In genomic region chr16:50747206-50747956, GRCh38 we compare ENCODE assay signal across 8 cellular contexts. TPM values are rescaled to one million over a fixed set of nuclear protein-coding genes. Genes with fewer than 3 reads are reported as not detected.
DNase-seq lines count a peak whose midpoint lies in the region; ATAC-seq and TF ChIP-seq lines count a peak whose summit lies in the region.

No MANE protein-coding gene starts in this region.

- intact Hi-C loops in activated T-helper 1 cell treated with anti-CD3 and anti-CD28 coated beads, Interleukin-12 subunit alpha, Interleukin-12 subunit beta, Interleukin-2, Interleukin-4 antibody, amounts not matched to agents 30 ng/mL and 10 ng/mL and 1 ng/mL, durations not matched to agents 14 hours and 24 hours and 36 hours (cut with micrococcal nuclease) = loop anchor here (1.0 to 2.0 kb wide), 11 partner anchors 33 to 533 kb away; partner anchors contain the start of genes BRD7, NKD1 and SNX20

- no peaks in the 10 kb centered on the region for H3K27me3 ChIP-seq in GM06990 (replicated peaks; ENCODE audit: control insufficient read depth, insufficient read depth, low read length)

- no peaks in the 10 kb centered on the region for H3K27me3 Mint-ChIP-seq in activated T-helper 1 cell treated with anti-CD3 and anti-CD28 coated beads, Interleukin-12 subunit alpha, Interleukin-12 subunit beta, Interleukin-2, Interleukin-4 antibody, amounts not matched to agents 30 ng/mL and 10 ng/mL and 1 ng/mL, durations not matched to agents 14 hours and 24 hours and 36 hours (ENCODE audit: insufficient read depth)
- H3K27me3 Mint-ChIP-seq in glutamatergic neuron (ENCODE audit: unreplicated experiment) = peaks cover 1% of the 10 kb centered on the region

- ATAC-seq in GM21381 (IDR thresholded peaks at IDR 0.05; ENCODE audit: unreplicated experiment) = peak; percentile 56
- ATAC-seq in GM19023 (IDR thresholded peaks at IDR 0.05; ENCODE audit: unreplicated experiment) = no peak

- H3K4me3 ChIP-seq in GM06990 (replicated peaks; ENCODE audit: low read depth, low read length) = no peak overlapping the region; the same call in 1 of the 2 replicates

- H3K4me3 Mint-ChIP-seq in activated T-helper 1 cell treated with anti-CD3 and anti-CD28 coated beads, Interleukin-12 subunit alpha, Interleukin-12 subunit beta, Interleukin-2, Interleukin-4 antibody, amounts not matched to agents 30 ng/mL and 10 ng/mL and 1 ng/mL, durations not matched to agents 14 hours and 24 hours and 36 hours = peak overlapping the region; percentile 85
- no peak overlapping the region for H3K4me3 Mint-ChIP-seq in glutamatergic neuron (ENCODE audit: unreplicated experiment)

- peaks cover 6% of the 10 kb centered on the region for H3K36me3 ChIP-seq in GM06990 (ENCODE audit: control insufficient read depth, insufficient read depth, low read length)

- H3K36me3 Mint-ChIP-seq in activated T-helper 1 cell treated with anti-CD3 and anti-CD28 coated beads, Interleukin-12 subunit alpha, Interleukin-12 subunit beta, Interleukin-2, Interleukin-4 antibody, amounts not matched to agents 30 ng/mL and 10 ng/mL and 1 ng/mL, durations not matched to agents 14 hours and 24 hours and 36 hours (ENCODE audit: low read depth) = peaks cover 43% of the 10 kb centered on the region
- no peaks in the 10 kb centered on the region for H3K36me3 Mint-ChIP-seq in glutamatergic neuron (ENCODE audit: unreplicated experiment)

- no peaks in the 10 kb centered on the region for H3K9me3 Mint-ChIP-seq in activated T-helper 1 cell treated with anti-CD3 and anti-CD28 coated beads, Interleukin-12 subunit alpha, Interleukin-12 subunit beta, Interleukin-2, Interleukin-4 antibody, amounts not matched to agents 30 ng/mL and 10 ng/mL and 1 ng/mL, durations not matched to agents 14 hours and 24 hours and 36 hours
- peaks cover 1% of the 10 kb centered on the region for H3K9me3 Mint-ChIP-seq in glutamatergic neuron (ENCODE audit: unreplicated experiment)

- peak overlapping the region; percentile 92 for H3K27ac Mint-ChIP-seq in activated T-helper 1 cell treated with anti-CD3 and anti-CD28 coated beads, Interleukin-12 subunit alpha, Interleukin-12 subunit beta, Interleukin-2, Interleukin-4 antibody, amounts not matched to agents 30 ng/mL and 10 ng/mL and 1 ng/mL, durations not matched to agents 14 hours and 24 hours and 36 hours
- H3K27ac Mint-ChIP-seq in glutamatergic neuron (ENCODE audit: unreplicated experiment) = no peak overlapping the region

- H3K4me1 Mint-ChIP-seq in activated T-helper 1 cell treated with anti-CD3 and anti-CD28 coated beads, Interleukin-12 subunit alpha, Interleukin-12 subunit beta, Interleukin-2, Interleukin-4 antibody, amounts not matched to agents 30 ng/mL and 10 ng/mL and 1 ng/mL, durations not matched to agents 14 hours and 24 hours and 36 hours (ENCODE audit: low read depth) = peaks cover 74% of the 10 kb centered on the region
- H3K4me1 Mint-ChIP-seq in glutamatergic neuron (ENCODE audit: low read depth, unreplicated experiment) = peaks cover 2% of the 10 kb centered on the region

- TF ChIP-seq CTCF in GM06990 (IDR thresholded peaks at IDR 0.05; ENCODE audit: insufficient read depth, low read length, poor library complexity, severe bottlenecking) = peak; percentile 41
- TF ChIP-seq CTCF in glutamatergic neuron (IDR thresholded peaks at IDR 0.05; ENCODE audit: partially characterized antibody, unreplicated experiment) = no peak

- DNase-seq in GM06990 (ENCODE audit: extremely low read depth, insufficient read length) (peak; percentile 36), M059J (ENCODE audit: low read depth) (peak; percentile 28), kidney tubule cell (ENCODE audit: low spot score) (peak; percentile 12), glutamatergic neuron (no peak)
- DNase-seq in activated T-helper 1 cell treated with anti-CD3 and anti-CD28 coated beads, Interleukin-12 subunit alpha, Interleukin-12 subunit beta, Interleukin-2, Interleukin-4 antibody, amounts not matched to agents 30 ng/mL and 10 ng/mL and 1 ng/mL, durations not matched to agents 14 hours and 24 hours and 36 hours (ENCODE audit: low spot score) = peak; percentile 40
- DNase-seq in stimulated activated CD4-positive, alpha-beta T cell treated with anti-CD3 and anti-CD28 coated beads, Interleukin-15, amount 100 ng/mL, for 24 hours = no peak

RNA-seq across cellular contexts. Expression of gene CYLD, which starts 5.5 kb away (rescaled TPM):
- 53.3 and 68.6 TPM in 2 replicates for total RNA-seq in M059J (2014; rRNA removed; shearing (Covaris generic))
- total RNA-seq in activated T-helper 1 cell treated with anti-CD3 and anti-CD28 coated beads, Interleukin-12 subunit alpha, Interleukin-12 subunit beta, Interleukin-2, Interleukin-4 antibody, amounts not matched to agents 30 ng/mL and 10 ng/mL and 1 ng/mL, durations not matched to agents 14 hours and 24 hours and 36 hours = 219 and 223 TPM in 2 replicates
- total RNA-seq in glutamatergic neuron (ENCODE audit: unreplicated experiment) = 39.5 TPM

RNA-seq across cellular contexts. Expression of gene NOD2, which starts 54.0 kb away (rescaled TPM):
- total RNA-seq in M059J (2014; rRNA removed; shearing (Covaris generic)) = 0.07 and 0.34 TPM in 2 replicates
- 6.7 and 7.3 TPM in 2 replicates for total RNA-seq in activated T-helper 1 cell treated with anti-CD3 and anti-CD28 coated beads, Interleukin-12 subunit alpha, Interleukin-12 subunit beta, Interleukin-2, Interleukin-4 antibody, amounts not matched to agents 30 ng/mL and 10 ng/mL and 1 ng/mL, durations not matched to agents 14 hours and 24 hours and 36 hours
- 0.34 TPM for total RNA-seq in glutamatergic neuron (ENCODE audit: unreplicated experiment)

Comparison
In these comparisons a context has a peak if more than half of its experiments do, and no peak if none do; other contexts are left out.
1. DNase-seq: peak in GM06990 (single experiment), M059J (single experiment), activated T-helper 1 cell treated with anti-CD3 and anti-CD28 coated beads, Interleukin-12 subunit alpha, Interleukin-12 subunit beta, Interleukin-2, Interleukin-4 antibody, amounts not matched to agents 30 ng/mL and 10 ng/mL and 1 ng/mL, durations not matched to agents 14 hours and 24 hours and 36 hours (single experiment) and kidney tubule cell (single experiment); none in stimulated activated CD4-positive, alpha-beta T cell treated with anti-CD3 and anti-CD28 coated beads, Interleukin-15, amount 100 ng/mL, for 24 hours (single experiment) and glutamatergic neuron (single experiment).